In the genomic region with DNA sequence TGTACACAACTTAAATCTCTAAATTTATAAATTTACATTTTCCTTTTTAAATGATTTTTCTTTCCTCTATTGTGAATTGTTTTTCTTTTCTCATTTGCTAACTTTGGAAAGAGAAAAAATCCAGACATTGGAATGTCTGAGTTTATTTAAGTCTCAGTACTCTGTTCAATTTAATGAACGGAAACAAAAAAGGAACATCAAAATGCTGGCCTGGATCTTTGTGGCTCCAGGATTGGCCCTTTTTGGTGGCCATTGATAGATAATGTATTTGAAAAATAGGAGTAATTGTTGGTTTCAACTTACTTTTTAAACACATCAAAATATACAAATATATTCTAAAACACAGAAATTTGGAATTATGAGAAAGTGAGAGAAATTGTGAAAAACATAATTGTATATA, we compare ENCODE assay signal across 17 cellular contexts.
"Had no signal": no experiment of that assay in that cellular context is flagged by ENCODE, and none has a peak within 500 bp of the region (broad histone marks: within the 10 kb centered on the region; RNA-seq: fewer than 3 reads in every experiment).

No MANE protein-coding gene starts in this region.

- H3K36me3 Mint-ChIP-seq: activated CD4-positive, alpha-beta memory T cell treated with anti-CD3 and anti-CD28 coated beads for 36 hours; natural killer cell treated with Interleukin-12 subunit alpha and Interleukin-12 subunit beta and Interleukin-15 and Interleukin-18, amount 100 ng/mL, for 72 hours had no signal

- H3K36me3 ChIP-seq: cardiac muscle cell, colonic mucosa, ovary, vagina had no signal

- H3K4me3 ChIP-seq: cardiac muscle cell, colonic mucosa, ovary, vagina had no signal

- DNase-seq: activated CD4-positive, alpha-beta memory T cell treated with anti-CD3 and anti-CD28 coated beads for 36 hours; activated gamma-delta T cell; activated T-cell treated with anti-CD3 and anti-CD28 coated beads, Interleukin-2, amount 50 U/mL, for 4 hours; colonic mucosa; effector CD4-positive, alpha-beta T cell; hypothalamus; left cardiac atrium; ovary; stimulated activated CD4-positive, alpha-beta T cell treated with anti-CD3 and anti-CD28 coated beads, Interleukin-15, amount 100 ng/mL, for 24 hours; stimulated activated CD4-positive, alpha-beta T cell treated with anti-CD3 and anti-CD28 coated beads, Interleukin-4, amount 100 ng/mL, for 4 hours; stimulated activated naive CD8-positive, alpha-beta T cell treated with anti-CD3 and anti-CD28 coated beads, Interleukin-15, amount 100 ng/mL, for 72 hours; T1000 had no signal

- H3K27me3 Mint-ChIP-seq: activated CD4-positive, alpha-beta memory T cell treated with anti-CD3 and anti-CD28 coated beads for 36 hours; activated naive CD8-positive, alpha-beta T cell; natural killer cell treated with Interleukin-12 subunit alpha and Interleukin-12 subunit beta and Interleukin-15 and Interleukin-18, amount 100 ng/mL, for 72 hours; stimulated activated naive CD8-positive, alpha-beta T cell treated with anti-CD3 and anti-CD28 coated beads, Interleukin-15, amount 100 ng/mL, for 72 hours had no signal

- H3K27ac ChIP-seq: cardiac muscle cell, colonic mucosa, ovary, VCaP had no signal

- H3K9me3 ChIP-seq: colonic mucosa, ovary, vagina had no signal

- H3K27ac Mint-ChIP-seq: activated CD4-positive, alpha-beta memory T cell treated with anti-CD3 and anti-CD28 coated beads for 36 hours; activated naive CD8-positive, alpha-beta T cell; natural killer cell treated with Interleukin-12 subunit alpha and Interleukin-12 subunit beta and Interleukin-15 and Interleukin-18, amount 100 ng/mL, for 72 hours; stimulated activated naive CD8-positive, alpha-beta T cell treated with anti-CD3 and anti-CD28 coated beads, Interleukin-15, amount 100 ng/mL, for 72 hours had no signal

- H3K4me3 Mint-ChIP-seq: activated CD4-positive, alpha-beta memory T cell treated with anti-CD3 and anti-CD28 coated beads for 36 hours; activated naive CD8-positive, alpha-beta T cell; activated T-cell treated with anti-CD3 and anti-CD28 coated beads, Interleukin-2, amount 50 U/mL, for 4 hours; natural killer cell treated with Interleukin-12 subunit alpha and Interleukin-12 subunit beta and Interleukin-15 and Interleukin-18, amount 100 ng/mL, for 72 hours; stimulated activated naive CD8-positive, alpha-beta T cell treated with anti-CD3 and anti-CD28 coated beads, Interleukin-15, amount 100 ng/mL, for 72 hours had no signal

- H3K9me3 Mint-ChIP-seq: activated CD4-positive, alpha-beta memory T cell treated with anti-CD3 and anti-CD28 coated beads for 36 hours; activated T-cell treated with anti-CD3 and anti-CD28 coated beads, Interleukin-2, amount 50 U/mL, for 4 hours; stimulated activated naive CD8-positive, alpha-beta T cell treated with anti-CD3 and anti-CD28 coated beads, Interleukin-15, amount 100 ng/mL, for 72 hours had no signal

- H3K4me1 ChIP-seq: colonic mucosa, vagina had no signal

- H3K27me3 ChIP-seq: cardiac muscle cell, colonic mucosa, ovary, vagina had no signal

- ATAC-seq: activated T-cell treated with anti-CD3 and anti-CD28 coated beads, Interleukin-2, amount 50 U/mL, for 4 hours; natural killer cell treated with Interleukin-12 subunit alpha and Interleukin-12 subunit beta and Interleukin-15 and Interleukin-18, amount 100 ng/mL, for 72 hours; stimulated activated naive CD8-positive, alpha-beta T cell treated with anti-CD3 and anti-CD28 coated beads, Interleukin-15, amount 100 ng/mL, for 72 hours had no signal
